9 cellular contexts compared by ENCODE assay signal in genomic region chr19:10876459-10877240, GRCh38. TPM values are rescaled to one million over a fixed set of nuclear protein-coding genes. Genes with fewer than 3 reads are reported as not detected.
DNase-seq lines count a peak whose midpoint lies in the region; ATAC-seq lines count a peak whose summit lies in the region.
"Had no signal": no experiment of that assay in that cellular context is flagged by ENCODE, and none has a peak within 500 bp of the region (broad histone marks: within the 10 kb centered on the region; RNA-seq: fewer than 3 reads in every experiment).

No MANE protein-coding gene starts in this region.

- no peaks in the 10 kb centered on the region for H3K27me3 ChIP-seq in BLaER1 treated with 17β-estradiol and CSF1 and Interleukin-3, amounts not matched to agents 10 nM and 100 nM
- H3K27me3 ChIP-seq in right cardiac atrium (ENCODE audit: control insufficient read depth, insufficient read depth): no peaks in the 10 kb centered on the region

- intact Hi-C loops in right cardiac atrium (cut with DNase I): loop anchor here in 3 of 4 donors (5.0 to 10.0 kb wide), 2 partner anchors 41 to 48 kb away; partner anchors contain the start of genes TIMM29 (in 2 of the 3) and YIPF2 (in 2 of the 3)

- peak overlapping the region; percentile 56 to 97 (median 77) for H3K4me2 ChIP-seq in BLaER1 treated with 17β-estradiol and CSF1 and Interleukin-3, amounts not matched to agents 10 nM and 100 nM

- ATAC-seq in GM19463 (IDR thresholded peaks at IDR 0.05; ENCODE audit: unreplicated experiment) (peak; percentile 65), right cardiac atrium (peak; percentile 50 to 51)

- peaks cover 28 to 92% (median 71%) of the 10 kb centered on the region in 11 experiments; a peak in 21 of 22 replicates for H4K20me1 ChIP-seq in BLaER1 treated with 17β-estradiol and CSF1 and Interleukin-3, amounts not matched to agents 10 nM and 100 nM

- H3K9me3 ChIP-seq in BLaER1 treated with 17β-estradiol and CSF1 and Interleukin-3, amounts not matched to agents 10 nM and 100 nM (replicated peaks in 1 of 11): no peaks in the 10 kb centered on the region
- H3K9me3 ChIP-seq in right cardiac atrium (ENCODE audit: control insufficient read depth, low read length): no peaks in the 10 kb centered on the region

- H3K9ac ChIP-seq in BLaER1 treated with 17β-estradiol and CSF1 and Interleukin-3, amounts not matched to agents 10 nM and 100 nM: peak overlapping the region; percentile 16 to 96 (median 68); a peak in 21 of 22 replicates

- peak overlapping the region; percentile 51 to 84 (median 72); a peak in 21 of 22 replicates for H3K27ac ChIP-seq in BLaER1 treated with 17β-estradiol and CSF1 and Interleukin-3, amounts not matched to agents 10 nM and 100 nM
- peak overlapping the region; percentile 87 for H3K27ac ChIP-seq in right cardiac atrium (ENCODE audit: low read length)

- peak; percentile 40 for DNase-seq in HT1080 (ENCODE audit: low read depth)
- DNase-seq in right cardiac atrium: peak in 2 of 3 donors; percentile 52 to 73
- DNase-seq in NCI-H1436 (lab: John Stamatoyannopoulos, UW): no peak
- no peak for DNase-seq in NCI-H82 (lab: John Stamatoyannopoulos, UW)
- DNase-seq in NCI-H187 (lab: John Stamatoyannopoulos, UW): no peak
- no peak for DNase-seq in effector CD4-positive, alpha-beta T cell
- DNase-seq: GF-D8 had no signal

- WGBS in right cardiac atrium: 55% methylated on average over 10 of the region's 10 CpGs

- peak overlapping the region in 6 of 10 experiments; percentile 11 to 30 (median 19); a peak in 6 of 20 replicates for H3K4me3 ChIP-seq in BLaER1 treated with 17β-estradiol and CSF1 and Interleukin-3, amounts not matched to agents 10 nM and 100 nM
- no peak overlapping the region for H3K4me3 ChIP-seq in right cardiac atrium (ENCODE audit: low read length)

- H3K36me3 ChIP-seq in BLaER1 treated with 17β-estradiol and CSF1 and Interleukin-3, amounts not matched to agents 10 nM and 100 nM: peaks cover 8 to 36% (median 18%) of the 10 kb centered on the region in 11 experiments; a peak in 16 of 22 replicates

- peaks cover 88 to 92% (median 89%) of the 10 kb centered on the region in 10 experiments for H3K4me1 ChIP-seq in BLaER1 treated with 17β-estradiol and CSF1 and Interleukin-3, amounts not matched to agents 10 nM and 100 nM
- H3K4me1 ChIP-seq in right cardiac atrium (ENCODE audit: control insufficient read depth, insufficient read depth, low read length): peaks cover 7% of the 10 kb centered on the region

RNA-seq across cellular contexts. Expression of gene CARM1, which starts 5.3 kb away (rescaled TPM):
- 33.8 and 47.1 TPM in 2 replicates for total RNA-seq in HT1080 (2014; rRNA removed; shearing (Covaris generic))
- 76.8 and 93.2 TPM in 2 replicates for polyA plus RNA-seq in HT1080 (2015; cell fraction: cytosol; rRNA removed)
- polyA plus RNA-seq in HT1080 (2015; cell fraction: nucleus; rRNA removed): 53.8 and 64.1 TPM in 2 replicates
- 10 to 100 TPM; 30.8 to 37.2 (median 32.6) TPM for total RNA-seq in right cardiac atrium
- polyA plus RNA-seq in right cardiac atrium: 35.2 TPM

RNA-seq across cellular contexts. Expression of gene C19orf38, which starts 28.4 kb away (rescaled TPM):
- total RNA-seq in HT1080 (2014; rRNA removed; shearing (Covaris generic)): not detected in 2 replicates
- polyA plus RNA-seq in HT1080 (2015; cell fraction: cytosol; rRNA removed): not detected in 2 replicates
- polyA plus RNA-seq in HT1080 (2015; cell fraction: nucleus; rRNA removed): not detected in 2 replicates
- total RNA-seq in right cardiac atrium: 1 to 10 TPM in 1 of 4 donors, under 1 TPM in 3; 0.39 to 1.4 (median 0.64) TPM
- 0.23 TPM for polyA plus RNA-seq in right cardiac atrium

RNA-seq across cellular contexts. Expression of gene TMED1, which starts 40.6 kb away (rescaled TPM):
- 49.2 and 55.8 TPM in 2 replicates for total RNA-seq in HT1080 (2014; rRNA removed; shearing (Covaris generic))
- 56.1 and 67.8 TPM in 2 replicates for polyA plus RNA-seq in HT1080 (2015; cell fraction: cytosol; rRNA removed)
- 23.5 and 27.6 TPM in 2 replicates for polyA plus RNA-seq in HT1080 (2015; cell fraction: nucleus; rRNA removed)
- 10 to 100 TPM; 24.6 to 30.4 (median 27.8) TPM for total RNA-seq in right cardiac atrium
- polyA plus RNA-seq in right cardiac atrium: 43.4 TPM

RNA-seq across cellular contexts. Expression of gene YIPF2, which starts 51.8 kb away (rescaled TPM):
- 62.6 and 65.3 TPM in 2 replicates for total RNA-seq in HT1080 (2014; rRNA removed; shearing (Covaris generic))
- 41.6 and 49.4 TPM in 2 replicates for polyA plus RNA-seq in HT1080 (2015; cell fraction: cytosol; rRNA removed)
- polyA plus RNA-seq in HT1080 (2015; cell fraction: nucleus; rRNA removed): 53.2 and 59.3 TPM in 2 replicates
- 10 to 100 TPM; 19.3 to 25.5 (median 24.4) TPM for total RNA-seq in right cardiac atrium
- 26.5 TPM for polyA plus RNA-seq in right cardiac atrium

RNA-seq across cellular contexts. Expression of gene TIMM29, which starts 52.0 kb away (rescaled TPM):
- total RNA-seq in HT1080 (2014; rRNA removed; shearing (Covaris generic)): 32.1 and 35.2 TPM in 2 replicates
- polyA plus RNA-seq in HT1080 (2015; cell fraction: cytosol; rRNA removed): 26.1 and 27.6 TPM in 2 replicates
- polyA plus RNA-seq in HT1080 (2015; cell fraction: nucleus; rRNA removed): 18.6 and 24.9 TPM in 2 replicates
- 10 to 100 TPM; 12.2 to 14.5 (median 13.0) TPM for total RNA-seq in right cardiac atrium
- polyA plus RNA-seq in right cardiac atrium: 14.1 TPM

Comparison
In these comparisons a context has a peak if more than half of its experiments do, and no peak if none do; other contexts are left out.
1. DNase-seq: peak in HT1080 (single experiment) and right cardiac atrium (2 of 3); none in NCI-H1436 (single experiment), NCI-H82 (single experiment), NCI-H187 (0 of 2) and effector CD4-positive, alpha-beta T cell (single experiment).